Comparison of ENCODE assay signal across 11 cellular contexts in genomic region chr17:29376667-29377268, GRCh38. TPM values are rescaled to one million over a fixed set of nuclear protein-coding genes. Genes with fewer than 3 reads are reported as not detected.
DNase-seq lines count a peak whose midpoint lies in the region; ATAC-seq, FAIRE-seq and TF ChIP-seq lines count a peak whose summit lies in the region.
"Had no signal": no experiment of that assay in that cellular context is flagged by ENCODE, and none has a peak within 500 bp of the region (broad histone marks: within the 10 kb centered on the region; RNA-seq: fewer than 3 reads in every experiment).

No MANE protein-coding gene starts in this region.

- peaks cover 2% of the 10 kb centered on the region for H3K4me1 ChIP-seq in endodermal cell (ENCODE audit: control insufficient read depth, insufficient read depth, low read length)
- H3K4me1 ChIP-seq: body of pancreas had no signal

- H3K4me3 Mint-ChIP-seq in endodermal cell: no peak overlapping the region
- no peak overlapping the region for H3K4me3 Mint-ChIP-seq in activated T-cell treated with anti-CD3 and anti-CD28 coated beads, Interleukin-2, amount 50 U/mL, for 72 hours

- DNase-seq in Ammon's horn (ENCODE audit: low spot score) (peak; percentile 95), NCI-H82 (lab: John Stamatoyannopoulos, UW) (peak; percentile 98), endodermal cell (peak; percentile 79), middle frontal gyrus (ENCODE audit: extremely low spot score, low spot score) (peak; percentile 89), NCI-H1930 (lab: John Stamatoyannopoulos, UW) (no peak), GM12891 (ENCODE audit: insufficient read length, low spot score) (no peak)
- DNase-seq in activated T-cell treated with anti-CD3 and anti-CD28 coated beads, Interleukin-2, amount 50 U/mL, for 72 hours: no peak
- DNase-seq: DND-41, right lobe of liver had no signal

- no peak for ATAC-seq in activated T-cell treated with anti-CD3 and anti-CD28 coated beads, Interleukin-2, amount 50 U/mL, for 72 hours (replicated peaks in 1 of 2)
- no peak for ATAC-seq in HG03280 (IDR thresholded peaks at IDR 0.05; ENCODE audit: unreplicated experiment)
- ATAC-seq: body of pancreas, right lobe of liver had no signal

- peak overlapping the region; percentile 15 for H3K4me3 ChIP-seq in endodermal cell (ENCODE audit: low read length)
- H3K4me3 ChIP-seq: body of pancreas, right lobe of liver had no signal

- H3K27me3 ChIP-seq in endodermal cell (ENCODE audit: control insufficient read depth, insufficient read depth, low read length, poor library complexity, severe bottlenecking): no peaks in the 10 kb centered on the region
- H3K27me3 ChIP-seq: body of pancreas, right lobe of liver had no signal

- no peak for TF ChIP-seq POLR2A in GM12891 (IDR thresholded peaks at IDR 0.05; ENCODE audit: low read depth, low read length)

- H3K9me3 Mint-ChIP-seq in endodermal cell: no peaks in the 10 kb centered on the region
- H3K9me3 Mint-ChIP-seq in activated T-cell treated with anti-CD3 and anti-CD28 coated beads, Interleukin-2, amount 50 U/mL, for 72 hours: no peaks in the 10 kb centered on the region

- WGBS in endodermal cell (ENCODE audit: insufficient coverage in 1 of 2, insufficient read length in 1 of 2), 2 experiments: 25 to 31% methylated on average over 2 of the region's 3 CpGs

- H3K27ac ChIP-seq in endodermal cell (ENCODE audit: low read depth, low read length): peak overlapping the region; percentile 84
- H3K27ac ChIP-seq: body of pancreas, right lobe of liver had no signal

- no peaks in the 10 kb centered on the region for H3K36me3 Mint-ChIP-seq in endodermal cell (ENCODE audit: low read depth)
- no peaks in the 10 kb centered on the region for H3K36me3 Mint-ChIP-seq in activated T-cell treated with anti-CD3 and anti-CD28 coated beads, Interleukin-2, amount 50 U/mL, for 72 hours (ENCODE audit: insufficient read depth in 2 of 2)

- H3K4me1 Mint-ChIP-seq in endodermal cell: peaks cover 32% of the 10 kb centered on the region
- H3K4me1 Mint-ChIP-seq in activated T-cell treated with anti-CD3 and anti-CD28 coated beads, Interleukin-2, amount 50 U/mL, for 72 hours (ENCODE audit: low read depth): no peaks in the 10 kb centered on the region

- H3K36me3 ChIP-seq in endodermal cell (ENCODE audit: control insufficient read depth, insufficient read depth, low read length): no peaks in the 10 kb centered on the region
- H3K36me3 ChIP-seq: right lobe of liver had no signal

- no peak for TF ChIP-seq CTCF in endodermal cell (conservative IDR thresholded peaks at IDR 0.05)

- H3K27me3 Mint-ChIP-seq in endodermal cell (ENCODE audit: insufficient read depth): no peaks in the 10 kb centered on the region
- H3K27me3 Mint-ChIP-seq in activated T-cell treated with anti-CD3 and anti-CD28 coated beads, Interleukin-2, amount 50 U/mL, for 72 hours (ENCODE audit: low read depth): no peaks in the 10 kb centered on the region

- H3K27ac Mint-ChIP-seq in endodermal cell: peak overlapping the region; percentile 26
- H3K27ac Mint-ChIP-seq in activated T-cell treated with anti-CD3 and anti-CD28 coated beads, Interleukin-2, amount 50 U/mL, for 72 hours: no peak overlapping the region

- FAIRE-seq in GM12891 (lab: Jason Lieb, UNC): no peak

- no peaks in the 10 kb centered on the region for H3K9me3 ChIP-seq in endodermal cell (ENCODE audit: control insufficient read depth, low read length)
- H3K9me3 ChIP-seq: body of pancreas, right lobe of liver had no signal

- no peak overlapping the region for H3K9ac ChIP-seq in endodermal cell (ENCODE audit: extremely low read depth, low read length, poor library complexity, severe bottlenecking)

TF ChIP-seq in GM12891, 5 proteins besides CTCF, POLR2A, EP300 and RAD21:
- TF ChIP-seq TAF1 (IDR thresholded peaks at IDR 0.05; ENCODE audit: low read depth, low read length): no peak
- TF ChIP-seq SPI1 (IDR thresholded peaks at IDR 0.05; ENCODE audit: low read depth, low read length): no peak
- TF ChIP-seq POLR2AphosphoS5 (IDR thresholded peaks at IDR 0.05; ENCODE audit: low read depth, low read length): no peak
- no peak for TF ChIP-seq POU2F2 (IDR thresholded peaks at IDR 0.05; ENCODE audit: low read depth, low read length)
- TF ChIP-seq PAX5 (IDR thresholded peaks at IDR 0.05; ENCODE audit: insufficient read depth, low read length, severe bottlenecking): no peak

RNA-seq across cellular contexts. Expression of gene TAOK1, which starts 13.4 kb away (rescaled TPM):
- 100 to 1,000 TPM in 1 of 2 donors, 10 to 100 TPM in 1; 95.9 to 102 TPM for total RNA-seq in endodermal cell
- polyA plus RNA-seq in endodermal cell (2013, experiment 1 of 2): 33.4 TPM
- polyA plus RNA-seq in endodermal cell (2013, experiment 2 of 2): 36.4 TPM
- total RNA-seq in activated T-cell treated with anti-CD3 and anti-CD28 coated beads, Interleukin-2, amount 50 U/mL, for 72 hours: 10 to 100 TPM; 39.3 to 48.1 TPM
- 5.6 TPM for polyA plus RNA-seq in GM12891 (2012; ENCODE audit: low read depth, missing spikeins)

Comparison
In these comparisons a context has a peak if more than half of its experiments do, and no peak if none do; other contexts are left out.
1. DNase-seq: peak in Ammon's horn (single experiment), NCI-H82 (single experiment), endodermal cell (single experiment) and middle frontal gyrus (single experiment); none in NCI-H1930 (0 of 2), activated T-cell treated with anti-CD3 and anti-CD28 coated beads, Interleukin-2, amount 50 U/mL, for 72 hours (0 of 2) and GM12891 (single experiment).